18 cellular contexts compared by ENCODE assay signal in the genomic region with DNA sequence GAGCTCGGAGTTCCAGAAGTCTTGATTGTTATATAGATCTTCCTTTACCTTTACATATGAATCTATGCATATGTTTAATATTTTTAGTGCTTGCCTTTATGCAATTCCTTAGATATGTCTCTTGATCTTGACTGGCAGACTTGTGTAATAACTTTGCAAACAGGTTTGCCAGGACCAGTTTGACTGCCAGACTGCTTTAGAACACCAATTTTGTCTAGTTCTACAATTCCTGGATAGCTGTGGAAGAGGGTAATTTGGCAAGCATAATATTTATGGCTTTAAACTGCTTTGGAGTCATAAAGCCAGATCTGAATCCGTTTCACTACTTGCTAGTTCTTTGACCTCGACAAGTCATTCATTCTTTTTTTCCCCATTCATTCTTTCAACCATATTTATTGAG.
DNase-seq lines count a peak whose midpoint lies in the region; ATAC-seq, FAIRE-seq and TF ChIP-seq lines count a peak whose summit lies in the region.
"Had no signal": no experiment of that assay in that cellular context is flagged by ENCODE, and none has a peak within 500 bp of the region (broad histone marks: within the 10 kb centered on the region; RNA-seq: fewer than 3 reads in every experiment).

No MANE protein-coding gene starts in this region.

- intact Hi-C loops in PC-9 (cut with micrococcal nuclease; ENCODE audit: unreplicated experiment): no loop called here
- intact Hi-C loops in left colon (cut with DNase I, micrococcal nuclease): no loop called here

- no peaks in the 10 kb centered on the region for H3K36me3 ChIP-seq in PC-9 (ENCODE audit: low read depth)
- H3K36me3 ChIP-seq: BE2C had no signal

- no peaks in the 10 kb centered on the region for H3K4me1 ChIP-seq in PC-9 (replicated peaks; ENCODE audit: insufficient read depth)
- H3K4me1 ChIP-seq: BE2C had no signal

- no peak overlapping the region for H3K4me2 ChIP-seq in PC-9

- no peaks in the 10 kb centered on the region for H3K79me2 ChIP-seq in PC-9 (ENCODE audit: low read depth)

- no peaks in the 10 kb centered on the region for H3K9me3 ChIP-seq in PC-9 (ENCODE audit: insufficient read depth, low read depth)
- H3K9me3 ChIP-seq: BE2C had no signal

- no peak for TF ChIP-seq POLR2A in H54 (IDR thresholded peaks at IDR 0.05; ENCODE audit: low read depth, low read length)

- POLR2A ChIA-PET in PC-9 (lab: Charles Lee; ENCODE audit: unreplicated experiment): no interaction called here

- no peaks in the 10 kb centered on the region; the same call in 1 of the 2 replicates for H3F3A ChIP-seq in PC-9 (ENCODE audit: insufficient read depth, low read depth)

- BruUV-seq in PC-9 (replicated peaks; lab: Mats Ljungman, UMichigan): no TSS peak

- DNase-seq in H54 (ENCODE audit: insufficient read length, low spot score) (no peak), PC-9 (peak; percentile 6 to 61), left colon (no peak), superior temporal gyrus (ENCODE audit: extremely low spot score) (peak; percentile 15), NCI-H446 treated with DMSO at 0.1 percent for 48 hours (lab: John Stamatoyannopoulos, UW) (no peak), DMS79 (lab: John Stamatoyannopoulos, UW) (no peak)
- DNase-seq in stimulated activated naive CD4-positive, alpha-beta T cell (lab: John Stamatoyannopoulos, UW): no peak
- DNase-seq: ACHN; BE2C; C1 segment of cervical spinal cord; CD4-positive, CD25-positive, alpha-beta regulatory T cell; CD8-positive, alpha-beta memory T cell; COR-L47; GDM1; GOT3; H9; IMR-90 had no signal

- no peak overlapping the region for H3K27ac ChIP-seq in PC-9

- H2AFZ ChIP-seq in PC-9: no peak overlapping the region

- peak; percentile 43 for FAIRE-seq in H54 (lab: Jason Lieb, UNC)
- FAIRE-seq: HTR-8/SVneo had no signal

- CTCF ChIA-PET in PC-9 (lab: Charles Lee): no interaction called here

- no peaks in the 10 kb centered on the region for H3K9me2 ChIP-seq in PC-9 (ENCODE audit: insufficient read depth)

- H3K4me3 ChIP-seq in PC-9: no peak overlapping the region

- no peaks in the 10 kb centered on the region for H4K20me1 ChIP-seq in PC-9 (ENCODE audit: insufficient read depth)

- peak; percentile 93 for ATAC-seq in left colon

- TF ChIP-seq CTCF in PC-9 (conservative IDR thresholded peaks at IDR 0.05): no peak

- H3K27me3 ChIP-seq in PC-9 (ENCODE audit: insufficient read depth, low read depth): no peaks in the 10 kb centered on the region
- H3K27me3 ChIP-seq: BE2C had no signal

Comparison
In these comparisons a context has a peak if more than half of its experiments do, and no peak if none do; other contexts are left out.
1. DNase-seq: peak in PC-9 (2 of 2) and superior temporal gyrus (single experiment); none in H54 (single experiment), left colon (0 of 2), stimulated activated naive CD4-positive, alpha-beta T cell (0 of 6), NCI-H446 treated with DMSO at 0.1 percent for 48 hours (single experiment) and DMS79 (single experiment).